2 cellular contexts compared by ENCODE assay signal in the genomic region with DNA sequence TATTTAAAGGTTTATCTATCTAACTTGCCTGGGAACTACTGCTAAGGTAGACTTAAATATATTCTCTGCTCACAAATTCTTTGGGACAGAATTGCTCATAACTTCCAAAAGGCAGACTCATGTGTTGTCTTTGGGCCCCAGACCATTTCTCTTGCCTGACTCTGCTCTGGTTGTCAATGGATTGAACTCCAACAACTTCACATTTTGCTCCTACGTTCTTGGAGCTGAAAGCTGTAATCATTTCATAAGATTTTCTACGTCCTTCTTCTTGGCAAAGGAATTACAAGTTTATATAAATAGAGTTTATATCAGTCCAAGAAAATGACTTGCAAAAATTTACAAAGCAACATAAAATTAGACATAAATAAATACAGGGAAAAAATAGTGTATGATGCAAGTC.
TF ChIP-seq lines count a peak whose summit lies in the region.

No MANE protein-coding gene starts in this region.

TF ChIP-seq in IMR-90, 13 proteins besides CTCF, POLR2A, EP300 and RAD21:
- TF ChIP-seq MAFK (IDR thresholded peaks at IDR 0.05; ENCODE audit: low read depth, low read length) (0 out of 2 replicates have a peak, but pooled peaks have one; percentile 7), MAZ (IDR thresholded peaks at IDR 0.05; ENCODE audit: borderline replicate concordance, low read depth, low read length) (no peak), NFE2L2 (IDR thresholded peaks at IDR 0.05; ENCODE audit: low read depth, low read length) (peak; percentile 39; the same call in 1 of the 2 replicates), SMC3 (IDR thresholded peaks at IDR 0.05; ENCODE audit: low read depth, low read length) (no peak)
- TF ChIP-seq, protein P1, sequence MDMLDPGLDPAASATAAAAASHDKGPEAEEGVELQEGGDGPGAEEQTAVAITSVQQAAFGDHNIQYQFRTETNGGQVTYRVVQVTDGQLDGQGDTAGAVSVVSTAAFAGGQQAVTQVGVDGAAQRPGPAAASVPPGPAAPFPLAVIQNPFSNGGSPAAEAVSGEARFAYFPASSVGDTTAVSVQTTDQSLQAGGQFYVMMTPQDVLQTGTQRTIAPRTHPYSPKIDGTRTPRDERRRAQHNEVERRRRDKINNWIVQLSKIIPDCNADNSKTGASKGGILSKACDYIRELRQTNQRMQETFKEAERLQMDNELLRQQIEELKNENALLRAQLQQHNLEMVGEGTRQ (IDR thresholded peaks at IDR 0.05; ENCODE audit: low read depth, low read length) = no peak

TF ChIP-seq in H1, 55 proteins besides CTCF, POLR2A, EP300 and RAD21:
- TF ChIP-seq, protein P1 (IDR thresholded peaks at IDR 0.05; ENCODE audit: low read length) = no peak
- TF ChIP-seq RXRA (IDR thresholded peaks at IDR 0.05; ENCODE audit: insufficient read depth, low read depth, low read length) (no peak), JUND (IDR thresholded peaks at IDR 0.05; ENCODE audit: low read length) (no peak), RBBP5 (IDR thresholded peaks at IDR 0.05; ENCODE audit: borderline replicate concordance, low read depth, low read length) (no peak), SAP30 (IDR thresholded peaks at IDR 0.05; ENCODE audit: insufficient read depth, insufficient replicate concordance, low read length) (no peak), CHD2 (IDR thresholded peaks at IDR 0.05; ENCODE audit: low read length) (no peak), NANOG (IDR thresholded peaks at IDR 0.05; ENCODE audit: insufficient read depth, low read depth, low read length, poor library complexity, severe bottlenecking) (no peak), TAF7 (optimal IDR thresholded peaks at IDR 0.05; ENCODE audit: borderline replicate concordance, low read depth, low read length) (no peak), BACH1 (IDR thresholded peaks at IDR 0.05; ENCODE audit: low read length) (no peak), FOSL1 (IDR thresholded peaks at IDR 0.05; ENCODE audit: insufficient read depth, low read depth, low read length) (no peak), ASH2L (IDR thresholded peaks at IDR 0.05; ENCODE audit: low read length) (no peak), SIX5 (IDR thresholded peaks at IDR 0.05; ENCODE audit: low read depth, low read length) (no peak), MAFK (IDR thresholded peaks at IDR 0.05; ENCODE audit: low read depth, low read length) (no peak), SUZ12 (IDR thresholded peaks at IDR 0.05; ENCODE audit: low read length) (no peak), POLR2AphosphoS5 (IDR thresholded peaks at IDR 0.05; ENCODE audit: low read depth, low read length) (no peak), SP2 (IDR thresholded peaks at IDR 0.05; ENCODE audit: low read length) (no peak), SIRT6 (IDR thresholded peaks at IDR 0.05; ENCODE audit: low read length) (no peak)
- TF ChIP-seq, protein P2, sequence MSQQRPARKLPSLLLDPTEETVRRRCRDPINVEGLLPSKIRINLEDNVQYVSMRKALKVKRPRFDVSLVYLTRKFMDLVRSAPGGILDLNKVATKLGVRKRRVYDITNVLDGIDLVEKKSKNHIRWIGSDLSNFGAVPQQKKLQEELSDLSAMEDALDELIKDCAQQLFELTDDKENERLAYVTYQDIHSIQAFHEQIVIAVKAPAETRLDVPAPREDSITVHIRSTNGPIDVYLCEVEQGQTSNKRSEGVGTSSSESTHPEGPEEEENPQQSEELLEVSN (IDR thresholded peaks at IDR 0.05) = no peak
- TF ChIP-seq, protein P3, sequence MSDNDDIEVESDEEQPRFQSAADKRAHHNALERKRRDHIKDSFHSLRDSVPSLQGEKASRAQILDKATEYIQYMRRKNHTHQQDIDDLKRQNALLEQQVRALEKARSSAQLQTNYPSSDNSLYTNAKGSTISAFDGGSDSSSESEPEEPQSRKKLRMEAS (IDR thresholded peaks at IDR 0.05) = no peak
